In the genomic region with DNA sequence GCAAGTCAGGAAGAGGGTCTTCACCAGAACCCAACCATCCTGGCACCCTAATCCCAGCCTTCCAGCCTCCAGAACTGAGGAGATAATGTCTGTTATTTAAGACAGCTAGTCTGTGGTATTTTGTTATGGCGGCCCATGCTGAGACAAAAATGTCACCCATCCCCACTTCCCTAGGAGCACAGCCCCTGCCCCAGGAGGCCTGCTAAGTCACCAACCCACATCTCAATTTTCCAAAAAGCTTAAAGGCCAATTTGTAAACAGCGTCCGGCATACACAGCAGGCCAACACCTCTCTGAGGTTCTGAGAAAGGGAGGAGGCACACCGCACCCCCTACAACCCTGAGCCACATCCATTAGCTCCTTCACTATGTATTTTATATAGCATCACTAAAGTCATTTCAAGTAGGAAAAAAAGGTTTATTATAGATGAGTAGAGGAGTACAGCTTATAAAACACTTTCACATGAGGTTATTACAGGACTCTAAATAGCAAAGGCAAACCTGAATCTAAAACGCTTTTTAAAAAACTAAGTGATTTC, we compare ENCODE assay signal across 19 cellular contexts. TPM values are rescaled to one million over a fixed set of nuclear protein-coding genes. Genes with fewer than 3 reads are reported as not detected.
"Had no signal": no experiment of that assay in that cellular context is flagged by ENCODE, and none has a peak within 500 bp of the region (broad histone marks: within the 10 kb centered on the region; RNA-seq: fewer than 3 reads in every experiment).

No MANE protein-coding gene starts in this region.

- H3K27me3 ChIP-seq: breast epithelium, dorsolateral prefrontal cortex, sigmoid colon, spleen had no signal

- H3K4me1 ChIP-seq: breast epithelium had no signal

- H3K4me3 ChIP-seq: breast epithelium, dorsolateral prefrontal cortex, sigmoid colon, spleen had no signal

- ATAC-seq: left lobe of liver, natural killer cell had no signal

- H3K36me3 ChIP-seq: breast epithelium, sigmoid colon had no signal

- H3K36me3 Mint-ChIP-seq: natural killer cell had no signal

- H3K9me3 Mint-ChIP-seq: natural killer cell had no signal

- H3K9me3 ChIP-seq: breast epithelium, sigmoid colon, spleen had no signal

- H3K4me3 Mint-ChIP-seq: natural killer cell had no signal

- DNase-seq: activated CD4-positive, alpha-beta T cell treated with anti-CD3 and anti-CD28 coated beads for 48 hours; activated CD4-positive, CD25-positive, alpha-beta regulatory T cell; activated CD8-positive, alpha-beta memory T cell treated with anti-CD3 and anti-CD28 coated beads, Interleukin-2, amount 50 U/mL, for 4 hours; activated effector memory CD4-positive, alpha-beta T cell treated with anti-CD3 and anti-CD28 coated beads, Interleukin-2, amount 50 U/mL, for 16 hours; activated naive CD4-positive, alpha-beta T cell treated with anti-CD3 and anti-CD28 coated beads, Interleukin-2, amount 50 U/mL, for 16 hours; activated T-cell treated with anti-CD3 and anti-CD28 coated beads, Interleukin-2, amount 50 U/mL, for 48 hours; erythroblast; foreskin melanocyte; glutamatergic neuron; natural killer cell; sigmoid colon; spleen; stimulated activated CD4-positive, alpha-beta T cell treated with anti-CD3 and anti-CD28 coated beads, Interleukin-4, amount 100 ng/mL, for 4 hours; stimulated activated naive CD4-positive, alpha-beta T cell; SW 1271 had no signal

- H3K27ac ChIP-seq: breast epithelium, dorsolateral prefrontal cortex, sigmoid colon, spleen had no signal

RNA-seq across cellular contexts. Expression of gene CHST6, which starts 37.7 kb away (rescaled TPM):
- total RNA-seq: natural killer cell; T-helper 2 cell treated with Interferon-gamma antibody and Interleukin-4, amounts not matched to agents 100 ng/mL and 5 ng/mL, for 36 hours had no signal
